Comparison of ENCODE assay signal across 21 cellular contexts in genomic region chr21:27017251-27017650, GRCh38. TPM values are rescaled to one million over a fixed set of nuclear protein-coding genes. Genes with fewer than 3 reads are reported as not detected.
"Had no signal": no experiment of that assay in that cellular context is flagged by ENCODE, and none has a peak within 500 bp of the region (broad histone marks: within the 10 kb centered on the region; RNA-seq: fewer than 3 reads in every experiment).

No MANE protein-coding gene starts in this region.

- H3K4me3 Mint-ChIP-seq: activated naive CD4-positive, alpha-beta T cell treated with anti-CD3 and anti-CD28 coated beads, Interleukin-2, amount 50 U/mL, for 24 hours; naive thymus-derived CD8-positive, alpha-beta T cell had no signal

- DNase-seq: activated CD4-positive, alpha-beta T cell treated with anti-CD3 and anti-CD28 coated beads, Interleukin-2, amount 50 U/mL, for 1 hour; activated CD4-positive, CD25-positive, alpha-beta regulatory T cell treated with anti-CD3 and anti-CD28 coated beads, Interleukin-2, amount 50 U/mL, for 72 hours; activated gamma-delta T cell treated with Interleukin-2 at 50 U/mL for 16 hours; activated T-cell treated with anti-CD3 and anti-CD28 coated beads, Interleukin-2, amount 50 U/mL, for 1 hour; aorta; brain microvascular endothelial cell; central memory CD4-positive, alpha-beta T cell; colonic mucosa; esophagus squamous epithelium; foreskin keratinocyte; kidney; lower lobe of right lung; naive thymus-derived CD8-positive, alpha-beta T cell; stimulated activated CD4-positive, alpha-beta T cell treated with anti-CD3 and anti-CD28 coated beads, Interleukin-4, amount 100 ng/mL, for 24 hours; stimulated activated naive CD4-positive, alpha-beta T cell treated with Interleukin-2 at 50 U/mL for 16 hours; T-helper 1 cell; tibial artery; WERI-Rb-1 had no signal

- H3K4me1 Mint-ChIP-seq: activated naive CD4-positive, alpha-beta T cell treated with anti-CD3 and anti-CD28 coated beads, Interleukin-2, amount 50 U/mL, for 24 hours; naive thymus-derived CD8-positive, alpha-beta T cell had no signal

- H3K4me1 ChIP-seq: colonic mucosa, esophagus squamous epithelium, foreskin keratinocyte, lower lobe of right lung, prostate gland, tibial artery had no signal

- H3K36me3 Mint-ChIP-seq: activated naive CD4-positive, alpha-beta T cell treated with anti-CD3 and anti-CD28 coated beads, Interleukin-2, amount 50 U/mL, for 24 hours; naive thymus-derived CD8-positive, alpha-beta T cell had no signal

- H3K9me3 ChIP-seq: colonic mucosa, esophagus squamous epithelium, lower lobe of right lung, prostate gland, tibial artery had no signal

- H3K4me3 ChIP-seq: colonic mucosa, esophagus squamous epithelium, lower lobe of right lung, prostate gland, tibial artery had no signal

- H3K27me3 ChIP-seq: brain microvascular endothelial cell, colonic mucosa, esophagus squamous epithelium, foreskin keratinocyte, tibial artery had no signal

- H3K27ac ChIP-seq: brain microvascular endothelial cell, colonic mucosa, esophagus squamous epithelium, foreskin keratinocyte, lower lobe of right lung, prostate gland, tibial artery, WERI-Rb-1 had no signal

- H3K36me3 ChIP-seq: brain microvascular endothelial cell, colonic mucosa, esophagus squamous epithelium, lower lobe of right lung, prostate gland, tibial artery, WERI-Rb-1 had no signal

- H3K27ac Mint-ChIP-seq: activated naive CD4-positive, alpha-beta T cell treated with anti-CD3 and anti-CD28 coated beads, Interleukin-2, amount 50 U/mL, for 24 hours; naive thymus-derived CD8-positive, alpha-beta T cell had no signal

- ATAC-seq: foreskin keratinocyte; left lobe of liver; lower lobe of right lung; naive thymus-derived CD8-positive, alpha-beta T cell had no signal

RNA-seq across cellular contexts. Expression of gene ADAMTS5, which starts 50.4 kb away (rescaled TPM):
- total RNA-seq: foreskin keratinocyte; naive thymus-derived CD8-positive, alpha-beta T cell had no signal
- polyA plus RNA-seq: foreskin keratinocyte; naive thymus-derived CD8-positive, alpha-beta T cell had no signal
